In the genomic region with DNA sequence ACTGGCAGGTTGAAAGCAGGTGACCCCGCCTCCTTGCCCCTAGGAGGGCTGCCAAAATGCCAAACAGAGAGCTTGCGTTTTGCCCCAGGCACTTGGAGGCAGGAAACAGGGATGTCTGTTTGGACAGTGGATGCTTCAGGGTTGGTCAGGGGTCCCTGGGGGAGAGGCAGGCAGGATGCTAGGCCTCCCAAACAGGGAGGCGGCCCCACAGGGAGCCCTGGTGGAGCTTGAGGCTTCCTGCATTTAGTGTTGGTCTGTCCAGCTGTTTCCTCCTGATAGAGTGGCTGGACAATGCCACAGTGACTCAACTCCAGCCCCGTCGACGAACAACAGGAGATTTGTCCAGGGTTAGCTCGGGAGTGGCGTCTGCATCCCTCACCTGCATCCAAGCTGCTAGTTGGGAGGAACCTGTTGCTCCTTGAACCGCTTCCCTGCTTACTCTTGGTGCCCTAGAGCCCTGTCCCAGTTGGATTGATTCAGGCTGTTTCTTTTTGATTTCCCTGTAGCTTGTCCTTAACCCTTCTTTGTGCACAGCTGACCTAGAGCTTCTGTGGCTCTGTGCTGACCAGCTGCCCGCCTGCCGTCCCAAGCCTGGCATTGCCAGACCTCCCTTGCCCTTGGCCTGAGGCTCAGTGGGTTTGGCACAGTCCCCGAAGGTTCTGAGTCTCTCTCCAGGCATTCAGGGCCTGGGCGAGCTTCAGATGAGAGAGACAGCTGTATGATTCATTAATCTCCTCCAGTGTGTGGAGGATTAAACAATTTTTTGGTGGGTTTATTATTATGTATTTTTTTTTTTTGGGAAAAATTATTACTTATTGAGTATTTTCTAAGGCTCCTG, we compare ENCODE assay signal across 1 cellular context.
TF ChIP-seq lines count a peak whose summit lies in the region.

No MANE protein-coding gene starts in this region.

TF ChIP-seq in WTC11, 78 proteins besides CTCF, POLR2A, EP300 and RAD21 (continued from another document):
- TF ChIP-seq, protein P1, sequence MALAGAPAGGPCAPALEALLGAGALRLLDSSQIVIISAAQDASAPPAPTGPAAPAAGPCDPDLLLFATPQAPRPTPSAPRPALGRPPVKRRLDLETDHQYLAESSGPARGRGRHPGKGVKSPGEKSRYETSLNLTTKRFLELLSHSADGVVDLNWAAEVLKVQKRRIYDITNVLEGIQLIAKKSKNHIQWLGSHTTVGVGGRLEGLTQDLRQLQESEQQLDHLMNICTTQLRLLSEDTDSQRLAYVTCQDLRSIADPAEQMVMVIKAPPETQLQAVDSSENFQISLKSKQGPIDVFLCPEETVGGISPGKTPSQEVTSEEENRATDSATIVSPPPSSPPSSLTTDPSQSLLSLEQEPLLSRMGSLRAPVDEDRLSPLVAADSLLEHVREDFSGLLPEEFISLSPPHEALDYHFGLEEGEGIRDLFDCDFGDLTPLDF (CRISPR knock-in tag; IDR thresholded peaks at IDR 0.05) = no peak
